In the genomic region with DNA sequence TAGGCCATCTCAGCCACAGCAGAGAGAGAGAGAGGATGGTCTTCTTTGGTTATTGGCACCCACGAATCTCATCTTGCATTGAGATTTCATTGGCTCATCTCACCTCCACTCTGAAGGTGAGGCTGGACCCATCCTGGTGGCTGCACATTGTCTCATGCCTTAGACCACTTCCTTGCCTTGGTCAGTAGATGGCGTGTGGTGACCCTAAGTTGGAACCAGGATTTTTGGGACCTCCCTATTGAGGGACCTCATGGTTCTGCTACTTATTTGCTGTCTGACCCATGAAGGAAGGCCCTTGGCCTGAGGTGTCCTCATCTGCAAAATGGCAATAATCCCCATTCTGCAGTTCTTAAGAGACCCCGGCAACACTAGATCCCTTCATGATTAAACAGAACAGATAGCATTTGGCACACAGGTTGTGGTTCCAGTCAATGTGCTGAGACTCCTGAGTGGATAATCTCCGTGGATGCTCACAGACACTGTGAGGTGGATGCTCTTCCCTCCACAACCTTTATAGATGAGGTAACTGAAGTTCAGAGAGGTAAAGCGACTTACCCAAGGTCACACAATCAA, we compare ENCODE assay signal across 9 cellular contexts. TPM values are rescaled to one million over a fixed set of nuclear protein-coding genes. Genes with fewer than 3 reads are reported as not detected.
DNase-seq lines count a peak whose midpoint lies in the region; ATAC-seq and TF ChIP-seq lines count a peak whose summit lies in the region.
"Had no signal": no experiment of that assay in that cellular context is flagged by ENCODE, and none has a peak within 500 bp of the region (broad histone marks: within the 10 kb centered on the region; RNA-seq: fewer than 3 reads in every experiment).

No MANE protein-coding gene starts in this region.

- no peaks in the 10 kb centered on the region for H3K9me3 Mint-ChIP-seq in activated CD4-positive, alpha-beta T cell treated with anti-CD3 and anti-CD28 coated beads, Interleukin-2, amount 10 ng/mL, durations not matched to agents 7 days and 5 days
- no peaks in the 10 kb centered on the region for H3K9me3 Mint-ChIP-seq in memory B cell
- H3K9me3 Mint-ChIP-seq: activated naive CD4-positive, alpha-beta T cell treated with anti-CD3 and anti-CD28 coated beads, Interleukin-2, amount 50 U/mL, for 24 hours had no signal

- ATAC-seq in memory B cell (ENCODE audit: low read depth) = peak; percentile 34
- ATAC-seq in GM18520 (IDR thresholded peaks at IDR 0.05; ENCODE audit: unreplicated experiment) = no peak

- peak; percentile 15 for DNase-seq in activated CD4-positive, alpha-beta T cell treated with anti-CD3 and anti-CD28 coated beads, Interleukin-2, amount 10 ng/mL, durations not matched to agents 7 days and 5 days
- DNase-seq in activated CD4-positive, alpha-beta T cell treated with anti-CD3 and anti-CD28 coated beads, Interleukin-2, amount 50 U/mL, for 4 hours = no peak
- DNase-seq in LNCaP clone FGC (ENCODE audit: low read depth) (no peak), astrocyte of the hippocampus (ENCODE audit: low read depth, low spot score) (peak; percentile 37), memory B cell (ENCODE audit: low spot score in 2 of 2) (no peak), mesenteric fat pad (ENCODE audit: low spot score) (no peak), NCI-H128 (lab: John Stamatoyannopoulos, UW; ENCODE audit: unreplicated experiment) (no peak)

- H3K36me3 Mint-ChIP-seq in activated CD4-positive, alpha-beta T cell treated with anti-CD3 and anti-CD28 coated beads, Interleukin-2, amount 10 ng/mL, durations not matched to agents 7 days and 5 days (ENCODE audit: low read depth) = no peaks in the 10 kb centered on the region
- no peaks in the 10 kb centered on the region for H3K36me3 Mint-ChIP-seq in memory B cell
- H3K36me3 Mint-ChIP-seq: activated naive CD4-positive, alpha-beta T cell treated with anti-CD3 and anti-CD28 coated beads, Interleukin-2, amount 50 U/mL, for 24 hours had no signal

- peak; percentile 59 for TF ChIP-seq CTCF in LNCaP clone FGC (IDR thresholded peaks at IDR 0.05; ENCODE audit: control insufficient read depth, extremely low read depth, insufficient read depth)

- H3K4me3 Mint-ChIP-seq in activated CD4-positive, alpha-beta T cell treated with anti-CD3 and anti-CD28 coated beads, Interleukin-2, amount 10 ng/mL, durations not matched to agents 7 days and 5 days = no peak overlapping the region
- H3K4me3 Mint-ChIP-seq in memory B cell = no peak overlapping the region
- H3K4me3 Mint-ChIP-seq: activated naive CD4-positive, alpha-beta T cell treated with anti-CD3 and anti-CD28 coated beads, Interleukin-2, amount 50 U/mL, for 24 hours had no signal

- no peak overlapping the region for H3K4me3 ChIP-seq in LNCaP clone FGC (ENCODE audit: low read depth, low read length)

- no peak overlapping the region for H3K27ac Mint-ChIP-seq in activated CD4-positive, alpha-beta T cell treated with anti-CD3 and anti-CD28 coated beads, Interleukin-2, amount 10 ng/mL, durations not matched to agents 7 days and 5 days
- no peak overlapping the region for H3K27ac Mint-ChIP-seq in memory B cell
- H3K27ac Mint-ChIP-seq: activated naive CD4-positive, alpha-beta T cell treated with anti-CD3 and anti-CD28 coated beads, Interleukin-2, amount 50 U/mL, for 24 hours had no signal

- POLR2A ChIA-PET in activated CD4-positive, alpha-beta T cell treated with anti-CD3 and anti-CD28 coated beads, Interleukin-2, amount 10 ng/mL, durations not matched to agents 7 days and 5 days (lab: Charles Lee) = no interaction called here

- H3K27me3 Mint-ChIP-seq in activated CD4-positive, alpha-beta T cell treated with anti-CD3 and anti-CD28 coated beads, Interleukin-2, amount 10 ng/mL, durations not matched to agents 7 days and 5 days = no peaks in the 10 kb centered on the region
- peaks cover 9% of the 10 kb centered on the region for H3K27me3 Mint-ChIP-seq in memory B cell
- H3K27me3 Mint-ChIP-seq: activated naive CD4-positive, alpha-beta T cell treated with anti-CD3 and anti-CD28 coated beads, Interleukin-2, amount 50 U/mL, for 24 hours had no signal

- no peaks in the 10 kb centered on the region for H3K4me1 Mint-ChIP-seq in activated CD4-positive, alpha-beta T cell treated with anti-CD3 and anti-CD28 coated beads, Interleukin-2, amount 10 ng/mL, durations not matched to agents 7 days and 5 days
- no peaks in the 10 kb centered on the region for H3K4me1 Mint-ChIP-seq in memory B cell
- H3K4me1 Mint-ChIP-seq: activated naive CD4-positive, alpha-beta T cell treated with anti-CD3 and anti-CD28 coated beads, Interleukin-2, amount 50 U/mL, for 24 hours had no signal

- CTCF ChIA-PET in activated CD4-positive, alpha-beta T cell treated with anti-CD3 and anti-CD28 coated beads, Interleukin-2, amount 10 ng/mL, durations not matched to agents 7 days and 5 days (lab: Charles Lee) = no interaction called here

RNA-seq across cellular contexts. Expression of gene AAR2, which starts 21.5 kb away (rescaled TPM):
- total RNA-seq in activated CD4-positive, alpha-beta T cell treated with anti-CD3 and anti-CD28 coated beads, Interleukin-2, amount 10 ng/mL, durations not matched to agents 7 days and 5 days = 10 to 100 TPM; 22.5 to 23.0 TPM
- 27.1 TPM for total RNA-seq in mesenteric fat pad

Comparison
In these comparisons a context has a peak if more than half of its experiments do, and no peak if none do; other contexts are left out.
1. DNase-seq: peak in activated CD4-positive, alpha-beta T cell treated with anti-CD3 and anti-CD28 coated beads, Interleukin-2, amount 10 ng/mL, durations not matched to agents 7 days and 5 days (single experiment) and astrocyte of the hippocampus (single experiment); none in activated CD4-positive, alpha-beta T cell treated with anti-CD3 and anti-CD28 coated beads, Interleukin-2, amount 50 U/mL, for 4 hours (0 of 2), LNCaP clone FGC (single experiment), memory B cell (0 of 2), mesenteric fat pad (single experiment) and NCI-H128 (single experiment).